In the genomic region with DNA sequence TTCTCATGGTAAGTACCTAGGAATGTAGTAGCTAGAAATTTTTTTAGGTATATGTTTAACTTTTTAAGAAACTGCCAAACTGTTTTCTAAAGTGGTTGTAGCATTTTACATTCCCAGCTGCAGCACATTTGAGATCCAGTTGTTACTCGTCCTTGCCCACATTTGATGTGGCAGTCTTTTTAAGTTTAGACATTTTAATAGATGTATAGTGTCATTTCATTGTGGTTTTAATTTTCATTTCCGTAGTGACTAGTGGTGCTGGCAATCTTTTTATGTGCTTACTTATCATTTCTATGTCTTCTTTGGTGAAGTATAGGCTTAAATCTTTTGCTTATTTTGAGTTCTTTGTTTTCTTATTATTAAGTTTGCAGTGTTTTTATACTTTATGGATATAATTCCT, we compare ENCODE assay signal across 20 cellular contexts.
DNase-seq lines count a peak whose midpoint lies in the region; ATAC-seq and TF ChIP-seq lines count a peak whose summit lies in the region.
"Had no signal": no experiment of that assay in that cellular context is flagged by ENCODE, and none has a peak within 500 bp of the region (broad histone marks: within the 10 kb centered on the region; RNA-seq: fewer than 3 reads in every experiment).

No MANE protein-coding gene starts in this region.

- CTCF ChIA-PET in A673 (lab: Charles Lee) = no interaction called here

- 87% methylated on average over 2 of the region's 2 CpGs for WGBS in esophagus muscularis mucosa
- WGBS in body of pancreas, 2 donors = 86 to 88% methylated on average over 2 of the region's 2 CpGs

- ATAC-seq in body of pancreas = no peak
- ATAC-seq: A549 had no signal

- intact Hi-C loops in A673 (cut with micrococcal nuclease; ENCODE audit: unreplicated experiment) = no loop called here
- intact Hi-C loops in esophagus muscularis mucosa (cut with DNase I) = no loop called here
- intact Hi-C loops in body of pancreas (cut with DNase I) = no loop called here

- H3K4me1 ChIP-seq in A673 (ENCODE audit: insufficient read depth, low read length, poor library complexity, severe bottlenecking) = no peaks in the 10 kb centered on the region
- H3K4me1 ChIP-seq in esophagus muscularis mucosa = no peaks in the 10 kb centered on the region
- H3K4me1 ChIP-seq in body of pancreas = no peaks in the 10 kb centered on the region
- H3K4me1 ChIP-seq: A549, BE2C, BLaER1 had no signal

- TF ChIP-seq CTCF in A673 (conservative IDR thresholded peaks at IDR 0.05; ENCODE audit: low read depth, low read length) (no peak), esophagus muscularis mucosa (IDR thresholded peaks at IDR 0.05) (no peak), body of pancreas (IDR thresholded peaks at IDR 0.05) (no peak)

- no peak overlapping the region for H3K27ac ChIP-seq in A673 (ENCODE audit: low read depth, low read length, poor library complexity, severe bottlenecking)
- H3K27ac ChIP-seq in esophagus muscularis mucosa (replicated peaks in 1 of 4) = no peak overlapping the region
- no peak overlapping the region for H3K27ac ChIP-seq in body of pancreas
- H3K27ac ChIP-seq: 22Rv1, A549, BLaER1 had no signal

- TF ChIP-seq POLR2A in esophagus muscularis mucosa (IDR thresholded peaks at IDR 0.05; ENCODE audit: low read depth) (no peak), body of pancreas (IDR thresholded peaks at IDR 0.05) (no peak)

- DNase-seq in A673 (ENCODE audit: low spot score) = peak; percentile 12
- DNase-seq in Jurkat, Clone E6-1 (ENCODE audit: low read depth, low spot score) = peak; percentile 65
- DNase-seq in esophagus muscularis mucosa (ENCODE audit: extremely low spot score) = peak; percentile 14
- no peak for DNase-seq in body of pancreas
- DNase-seq in iPS-NIHi11 (ENCODE audit: low spot score) = no peak
- DNase-seq: ACHN; BE2C; C1 segment of cervical spinal cord; CD4-positive, alpha-beta memory T cell; CD4-positive, CD25-positive, alpha-beta regulatory T cell; CD8-positive, alpha-beta memory T cell; COR-L47; DMS 273 treated with DMSO at 0.1 percent for 48 hours; DMS153; DMS53; DMS79; GF-D8 had no signal

- no peaks in the 10 kb centered on the region for H3K27me3 ChIP-seq in A673 (replicated peaks; ENCODE audit: insufficient read depth, low read depth, low read length, poor library complexity)
- no peaks in the 10 kb centered on the region for H3K27me3 ChIP-seq in esophagus muscularis mucosa
- no peaks in the 10 kb centered on the region for H3K27me3 ChIP-seq in body of pancreas
- H3K27me3 ChIP-seq: BLaER1 had no signal

- POLR2A ChIA-PET in A673 (lab: Charles Lee; ENCODE audit: low non-redundant PET) = no interaction called here

- no TSS peak for BruUV-seq in A673 (replicated peaks; lab: Mats Ljungman, UMichigan)

- H3K4me3 ChIP-seq in A673 (ENCODE audit: low read depth, low read length, poor library complexity, severe bottlenecking) (no peak overlapping the region), esophagus muscularis mucosa (no peak overlapping the region), body of pancreas (no peak overlapping the region)
- no peak overlapping the region for H3K4me3 ChIP-seq in Jurkat, Clone E6-1 (ENCODE audit: low read length)
- H3K4me3 ChIP-seq: A549, BLaER1 had no signal

- TF ChIP-seq EP300 in esophagus muscularis mucosa (IDR thresholded peaks at IDR 0.05) = no peak

- H3K9me3 ChIP-seq in A673 (ENCODE audit: low read depth, low read length, poor library complexity, severe bottlenecking) (no peaks in the 10 kb centered on the region), esophagus muscularis mucosa (no peaks in the 10 kb centered on the region), body of pancreas (no peaks in the 10 kb centered on the region)
- H3K9me3 ChIP-seq: A549, BE2C, BLaER1 had no signal

- H3K36me3 ChIP-seq in A673 (ENCODE audit: insufficient read depth, low read length, poor library complexity, severe bottlenecking) (no peaks in the 10 kb centered on the region), esophagus muscularis mucosa (no peaks in the 10 kb centered on the region), body of pancreas (replicated peaks in 1 of 2; ENCODE audit: insufficient read depth in 1 of 2, low read depth in 2 of 2) (no peaks in the 10 kb centered on the region)
- H3K36me3 ChIP-seq: BE2C, BLaER1 had no signal

Comparison
In these comparisons a context has a peak if more than half of its experiments do, and no peak if none do; other contexts are left out.
1. DNase-seq: peak in A673 (single experiment), Jurkat, Clone E6-1 (single experiment) and esophagus muscularis mucosa (single experiment); none in body of pancreas (0 of 4) and iPS-NIHi11 (single experiment).